Comparison of ENCODE assay signal across 20 cellular contexts in the genomic region with DNA sequence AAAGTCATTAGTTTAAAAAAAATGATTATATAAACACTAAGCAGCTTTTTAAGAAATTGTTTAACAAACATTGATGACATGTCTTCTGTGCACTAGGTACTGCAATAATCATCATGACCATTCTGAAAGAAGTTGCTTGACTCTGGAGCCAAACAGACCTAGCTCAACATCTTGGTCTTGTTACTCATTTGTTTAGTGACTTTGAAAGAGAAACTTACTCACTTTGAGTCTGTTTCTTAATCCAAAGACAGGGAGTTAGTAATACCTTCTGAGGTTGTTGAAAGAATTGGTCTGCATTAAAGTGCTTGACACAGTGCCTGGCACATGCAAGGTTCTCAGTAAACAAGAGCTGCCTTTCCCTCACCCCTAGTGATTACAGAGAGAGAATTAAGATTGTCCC.
A peak's percentile ranks its signal among the peaks of the same experiment; 100 is the strongest.
DNase-seq lines count a peak whose midpoint lies in the region; ATAC-seq and TF ChIP-seq lines count a peak whose summit lies in the region.
"Had no signal": no experiment of that assay in that cellular context is flagged by ENCODE, and none has a peak within 500 bp of the region (broad histone marks: within the 10 kb centered on the region; RNA-seq: fewer than 3 reads in every experiment).

No MANE protein-coding gene starts in this region.

- DNase-seq in activated CD4-positive, alpha-beta T cell treated with anti-CD3 and anti-CD28 coated beads for 36 hours, result no peak
- DNase-seq in activated CD4-positive, alpha-beta T cell treated with anti-CD3 and anti-CD28 coated beads for 1 hour, result no peak
- peak; percentile 37 for DNase-seq in GM12865 (ENCODE audit: low read depth)
- peak; percentile 32 for DNase-seq in amniotic epithelial cell (ENCODE audit: low read depth)
- peak; percentile 7 for DNase-seq in kidney tubule cell (ENCODE audit: low spot score)
- no peak for DNase-seq in medulla oblongata (ENCODE audit: extremely low spot score)
- DNase-seq: AML-193, DMS79 treated with DMSO at 0.1 percent for 48 hours, Kasumi-1, MG63, NCI-H1048, NCI-H1436 treated with DMSO at 0.1 percent for 48 hours, NCI-H2029, NCI-H345, NCI-H524 treated with DMSO at 0.1 percent for 48 hours, PC-3, RPMI8226, SHP77 treated with DMSO at 0.1 percent for 48 hours had no signal

- POLR2A ChIA-PET in activated CD4-positive, alpha-beta T cell treated with anti-CD3 and anti-CD28 coated beads for 36 hours (lab: Charles Lee), result no interaction called here

- H3K4me1 Mint-ChIP-seq in activated CD4-positive, alpha-beta T cell treated with anti-CD3 and anti-CD28 coated beads for 36 hours, result no peaks in the 10 kb centered on the region

- TF ChIP-seq CTCF in GM12865 (IDR thresholded peaks at IDR 0.05; ENCODE audit: insufficient read depth, low read depth, low read length, missing control alignments), result no peak

- ATAC-seq in activated CD4-positive, alpha-beta T cell treated with anti-CD3 and anti-CD28 coated beads for 36 hours, result peak; percentile 84
- ATAC-seq in HG02642 (IDR thresholded peaks at IDR 0.05; ENCODE audit: poor library complexity, unreplicated experiment) (no peak), GM19455 (IDR thresholded peaks at IDR 0.05; ENCODE audit: unreplicated experiment) (no peak)
- ATAC-seq: PC-3 had no signal

- no peak overlapping the region for H3K27ac Mint-ChIP-seq in activated CD4-positive, alpha-beta T cell treated with anti-CD3 and anti-CD28 coated beads for 36 hours

- no peak overlapping the region for H3K4me3 ChIP-seq in GM12865 (ENCODE audit: low read depth, low read length)
- H3K4me3 ChIP-seq: MG63 had no signal

- CTCF ChIA-PET in activated CD4-positive, alpha-beta T cell treated with anti-CD3 and anti-CD28 coated beads for 36 hours (lab: Charles Lee), result interaction anchor here (1.2 to 1.3 kb wide), 2 partner anchors 10 to 12 kb away, joined by 3 to 4 read pairs; no protein-coding TSS in a partner anchor

- no peak overlapping the region for H3K4me3 Mint-ChIP-seq in activated CD4-positive, alpha-beta T cell treated with anti-CD3 and anti-CD28 coated beads for 36 hours

- H3K27me3 Mint-ChIP-seq in activated CD4-positive, alpha-beta T cell treated with anti-CD3 and anti-CD28 coated beads for 36 hours, result no peaks in the 10 kb centered on the region

- H3K36me3 Mint-ChIP-seq in activated CD4-positive, alpha-beta T cell treated with anti-CD3 and anti-CD28 coated beads for 36 hours (ENCODE audit: low read depth), result no peaks in the 10 kb centered on the region

- intact Hi-C loops in activated CD4-positive, alpha-beta T cell treated with anti-CD3 and anti-CD28 coated beads for 36 hours (cut with DNase I, micrococcal nuclease), result no loop called here

- no peaks in the 10 kb centered on the region for H3K9me3 Mint-ChIP-seq in activated CD4-positive, alpha-beta T cell treated with anti-CD3 and anti-CD28 coated beads for 36 hours (ENCODE audit: low read depth)

Comparison
In these comparisons a context has a peak if more than half of its experiments do, and no peak if none do; other contexts are left out.
1. DNase-seq: peak in GM12865 (single experiment), amniotic epithelial cell (single experiment) and kidney tubule cell (single experiment); none in activated CD4-positive, alpha-beta T cell treated with anti-CD3 and anti-CD28 coated beads for 36 hours (single experiment), activated CD4-positive, alpha-beta T cell treated with anti-CD3 and anti-CD28 coated beads for 1 hour (single experiment) and medulla oblongata (single experiment).